Comparison of ENCODE assay signal across 8 cellular contexts in genomic region chr20:26009402-26010223, GRCh38.
DNase-seq lines count a peak whose midpoint lies in the region; ATAC-seq, FAIRE-seq and TF ChIP-seq lines count a peak whose summit lies in the region.
"Not testable (repeated sequence)": the region's sequence is repeated elsewhere in the genome, so short reads cannot be mapped to it uniquely, and the experiment has no call there.

No MANE protein-coding gene starts in this region.

- H3K9ac ChIP-seq in kidney (ENCODE audit: low read length in 2 of 2), result peak overlapping the region; percentile 48 to 84
- peak overlapping the region in 4 of 5 donors; percentile 59 to 79 (median 67) for H3K9ac ChIP-seq in subcutaneous abdominal adipose tissue (ENCODE audit: low read length in 5 of 5)

- WGBS in psoas muscle, 3 donors, result 26 to 39% (median 28%) methylated on average over 38 to 39 of the region's 39 CpGs

- not testable (repeated sequence) for H3K27ac ChIP-seq in SJSA1; effector memory CD4-positive, alpha-beta T cell (ENCODE audit: insufficient read depth, low read length, poor library complexity, severe bottlenecking)
- peak overlapping the region; percentile 53 to 82 for H3K27ac ChIP-seq in kidney (ENCODE audit: low read depth in 2 of 2, low read length in 2 of 2)
- peak overlapping the region; percentile 67 for H3K27ac ChIP-seq in psoas muscle
- peak overlapping the region; percentile 80 for H3K27ac ChIP-seq in subcutaneous abdominal adipose tissue (ENCODE audit: low read depth, low read length)

- H3K27me3 ChIP-seq in SJSA1 (replicated peaks); effector memory CD4-positive, alpha-beta T cell (replicated peaks; ENCODE audit: control insufficient read depth, insufficient read depth, low read length, poor library complexity, severe bottlenecking); psoas muscle (ENCODE audit: insufficient read depth in 3 of 3, low read length in 2 of 3); subcutaneous abdominal adipose tissue (ENCODE audit: control insufficient read depth in 5 of 5, insufficient read depth in 4 of 5, low read length in 5 of 5): not testable (repeated sequence)

- H3K4me3 ChIP-seq in SJSA1, result peak overlapping the region; percentile 35
- H3K4me3 ChIP-seq in effector memory CD4-positive, alpha-beta T cell (ENCODE audit: insufficient read depth, low read depth, low read length, poor library complexity, severe bottlenecking), result peak overlapping the region; percentile 40
- H3K4me3 ChIP-seq in kidney (ENCODE audit: low read length in 2 of 2), result peak overlapping the region; percentile 71 to 83
- H3K4me3 ChIP-seq in psoas muscle, result peak overlapping the region; percentile 72
- H3K4me3 ChIP-seq in subcutaneous abdominal adipose tissue (ENCODE audit: low read depth in 1 of 5, low read length in 5 of 5), result peak overlapping the region; percentile 61 to 83 (median 73)

- DNase-seq in EL (peak; percentile 90), HTR-8/SVneo (ENCODE audit: insufficient read length, low spot score) (peak; percentile 56), SJSA1 (ENCODE audit: low read depth in 1 of 2, low spot score in 2 of 2) (peak; percentile 42 to 75), kidney (peak; percentile 96), psoas muscle (peak; percentile 79 to 91)
- DNase-seq in activated T-helper 1 cell treated with anti-CD3 and anti-CD28 coated beads, Interleukin-2, amount 50 U/mL, for 16 hours (ENCODE audit: low read depth in 1 of 2, low spot score in 1 of 2), result peak; percentile 11 to 15
- DNase-seq in effector memory CD4-positive, alpha-beta T cell, result peak in 1 of 3 donors; percentile 10

- H3K36me3 ChIP-seq in SJSA1; effector memory CD4-positive, alpha-beta T cell (ENCODE audit: control insufficient read depth, insufficient read depth, low read length); kidney (ENCODE audit: control insufficient read depth in 1 of 2, insufficient read depth in 2 of 2, low read length in 2 of 2); psoas muscle (ENCODE audit: insufficient read depth in 1 of 2, low read depth in 1 of 2); subcutaneous abdominal adipose tissue (ENCODE audit: control insufficient read depth in 5 of 5, insufficient read depth in 5 of 5, low read length in 5 of 5): not testable (repeated sequence)

- not testable (repeated sequence) for FAIRE-seq in HTR-8/SVneo (lab: Jason Lieb, UNC); kidney (lab: Jason Lieb, UNC)

- TF ChIP-seq CTCF in kidney (IDR thresholded peaks at IDR 0.05; ENCODE audit: borderline replicate concordance, extremely low read depth, insufficient read depth); psoas muscle (IDR thresholded peaks at IDR 0.05): not testable (repeated sequence)

- intact Hi-C loops in kidney (cut with DNase I); psoas muscle (cut with DNase I): not testable (repeated sequence)

- not testable (repeated sequence) for H3K4me1 ChIP-seq in SJSA1 (replicated peaks); effector memory CD4-positive, alpha-beta T cell (ENCODE audit: control insufficient read depth, insufficient read depth, low read length, poor library complexity, severe bottlenecking); kidney (ENCODE audit: control insufficient read depth in 1 of 2, insufficient read depth in 1 of 2, low read depth in 1 of 2, low read length in 2 of 2); psoas muscle; subcutaneous abdominal adipose tissue (ENCODE audit: control insufficient read depth in 5 of 5, insufficient read depth in 5 of 5, low read length in 5 of 5)

- not testable (repeated sequence) for H3K9me3 ChIP-seq in SJSA1 (replicated peaks); effector memory CD4-positive, alpha-beta T cell (ENCODE audit: control insufficient read depth, low read length); kidney (ENCODE audit: control insufficient read depth in 1 of 2, low read length in 2 of 2); psoas muscle; subcutaneous abdominal adipose tissue (ENCODE audit: control insufficient read depth in 5 of 5, low read length in 5 of 5)

- ATAC-seq in psoas muscle, result peak in 2 of 4 donors; percentile 40 to 58
